In the genomic region with DNA sequence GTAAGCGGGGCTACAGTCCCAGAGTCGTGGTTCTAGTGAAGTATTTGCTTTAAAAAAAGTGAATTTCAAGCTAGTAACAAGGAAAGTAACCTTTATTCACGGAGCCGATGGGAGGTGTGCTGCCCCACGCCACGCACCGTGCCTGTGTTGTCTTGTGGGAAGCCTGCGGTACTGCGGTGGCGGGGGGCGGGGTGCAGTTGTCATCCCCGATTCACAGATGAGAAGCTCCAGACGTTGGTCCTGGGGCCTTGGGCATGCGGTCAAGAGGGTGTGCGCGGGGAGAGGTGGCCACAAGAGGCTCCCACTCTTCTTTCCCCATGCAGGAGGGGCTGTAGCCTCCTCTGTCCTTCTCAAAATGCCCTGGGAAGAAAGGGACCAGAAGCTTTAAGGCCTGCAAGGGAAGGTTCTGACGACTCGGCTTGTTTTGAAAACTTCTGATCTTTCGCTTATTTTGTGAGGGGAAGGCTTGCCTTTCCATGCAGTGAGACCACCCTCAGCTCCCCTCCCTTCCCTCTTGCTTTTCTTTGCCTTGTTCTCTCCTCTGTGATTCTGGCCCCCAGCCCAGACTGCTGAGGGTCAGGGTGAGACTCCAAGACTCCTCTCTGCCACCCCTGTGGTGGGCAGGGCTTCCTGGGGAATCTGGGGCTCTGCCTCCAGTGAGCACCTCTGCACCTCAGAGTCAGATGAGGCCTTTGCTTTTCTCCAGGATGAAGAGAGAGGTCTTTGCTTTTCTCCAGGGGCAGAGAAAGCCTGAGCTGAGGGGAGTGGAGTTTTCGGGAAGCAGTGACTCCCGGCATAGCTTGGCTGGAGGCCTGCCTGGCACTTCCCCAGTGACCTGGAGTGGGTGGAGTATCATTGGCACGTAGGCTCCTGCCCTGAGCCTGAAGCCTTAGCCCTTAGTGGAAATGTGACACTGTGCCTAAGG, we compare ENCODE assay signal across 1 cellular context.
TF ChIP-seq lines count a peak whose summit lies in the region.

No MANE protein-coding gene starts in this region.

TF ChIP-seq in HepG2, 621 proteins besides CTCF, POLR2A, EP300 and RAD21:
- TF ChIP-seq ZNF546 (CRISPR knock-in tag; conservative IDR thresholded peaks at IDR 0.05) (no peak), ZNF263 (CRISPR knock-in tag; IDR thresholded peaks at IDR 0.05) (no peak), FOXA3 (CRISPR knock-in tag; IDR thresholded peaks at IDR 0.05) (no peak), KLF11 (CRISPR knock-in tag; IDR thresholded peaks at IDR 0.05) (no peak), ZNF598 (CRISPR knock-in tag; IDR thresholded peaks at IDR 0.05; ENCODE audit: borderline replicate concordance) (no peak), ISL2 (CRISPR knock-in tag; IDR thresholded peaks at IDR 0.05) (no peak)
- TF ChIP-seq, protein P1, sequence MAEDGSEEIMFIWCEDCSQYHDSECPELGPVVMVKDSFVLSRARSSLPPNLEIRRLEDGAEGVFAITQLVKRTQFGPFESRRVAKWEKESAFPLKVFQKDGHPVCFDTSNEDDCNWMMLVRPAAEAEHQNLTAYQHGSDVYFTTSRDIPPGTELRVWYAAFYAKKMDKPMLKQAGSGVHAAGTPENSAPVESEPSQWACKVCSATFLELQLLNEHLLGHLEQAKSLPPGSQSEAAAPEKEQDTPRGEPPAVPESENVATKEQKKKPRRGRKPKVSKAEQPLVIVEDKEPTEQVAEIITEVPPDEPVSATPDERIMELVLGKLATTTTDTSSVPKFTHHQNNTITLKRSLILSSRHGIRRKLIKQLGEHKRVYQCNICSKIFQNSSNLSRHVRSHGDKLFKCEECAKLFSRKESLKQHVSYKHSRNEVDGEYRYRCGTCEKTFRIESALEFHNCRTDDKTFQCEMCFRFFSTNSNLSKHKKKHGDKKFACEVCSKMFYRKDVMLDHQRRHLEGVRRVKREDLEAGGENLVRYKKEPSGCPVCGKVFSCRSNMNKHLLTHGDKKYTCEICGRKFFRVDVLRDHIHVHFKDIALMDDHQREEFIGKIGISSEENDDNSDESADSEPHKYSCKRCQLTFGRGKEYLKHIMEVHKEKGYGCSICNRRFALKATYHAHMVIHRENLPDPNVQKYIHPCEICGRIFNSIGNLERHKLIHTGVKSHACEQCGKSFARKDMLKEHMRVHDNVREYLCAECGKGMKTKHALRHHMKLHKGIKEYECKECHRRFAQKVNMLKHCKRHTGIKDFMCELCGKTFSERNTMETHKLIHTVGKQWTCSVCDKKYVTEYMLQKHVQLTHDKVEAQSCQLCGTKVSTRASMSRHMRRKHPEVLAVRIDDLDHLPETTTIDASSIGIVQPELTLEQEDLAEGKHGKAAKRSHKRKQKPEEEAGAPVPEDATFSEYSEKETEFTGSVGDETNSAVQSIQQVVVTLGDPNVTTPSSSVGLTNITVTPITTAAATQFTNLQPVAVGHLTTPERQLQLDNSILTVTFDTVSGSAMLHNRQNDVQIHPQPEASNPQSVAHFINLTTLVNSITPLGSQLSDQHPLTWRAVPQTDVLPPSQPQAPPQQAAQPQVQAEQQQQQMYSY (CRISPR knock-in tag; IDR thresholded peaks at IDR 0.05) = no peak
- TF ChIP-seq, protein P2, sequence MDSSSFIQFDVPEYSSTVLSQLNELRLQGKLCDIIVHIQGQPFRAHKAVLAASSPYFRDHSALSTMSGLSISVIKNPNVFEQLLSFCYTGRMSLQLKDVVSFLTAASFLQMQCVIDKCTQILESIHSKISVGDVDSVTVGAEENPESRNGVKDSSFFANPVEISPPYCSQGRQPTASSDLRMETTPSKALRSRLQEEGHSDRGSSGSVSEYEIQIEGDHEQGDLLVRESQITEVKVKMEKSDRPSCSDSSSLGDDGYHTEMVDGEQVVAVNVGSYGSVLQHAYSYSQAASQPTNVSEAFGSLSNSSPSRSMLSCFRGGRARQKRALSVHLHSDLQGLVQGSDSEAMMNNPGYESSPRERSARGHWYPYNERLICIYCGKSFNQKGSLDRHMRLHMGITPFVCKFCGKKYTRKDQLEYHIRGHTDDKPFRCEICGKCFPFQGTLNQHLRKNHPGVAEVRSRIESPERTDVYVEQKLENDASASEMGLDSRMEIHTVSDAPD (CRISPR knock-in tag; IDR thresholded peaks at IDR 0.05) = no peak
- TF ChIP-seq, protein P3, sequence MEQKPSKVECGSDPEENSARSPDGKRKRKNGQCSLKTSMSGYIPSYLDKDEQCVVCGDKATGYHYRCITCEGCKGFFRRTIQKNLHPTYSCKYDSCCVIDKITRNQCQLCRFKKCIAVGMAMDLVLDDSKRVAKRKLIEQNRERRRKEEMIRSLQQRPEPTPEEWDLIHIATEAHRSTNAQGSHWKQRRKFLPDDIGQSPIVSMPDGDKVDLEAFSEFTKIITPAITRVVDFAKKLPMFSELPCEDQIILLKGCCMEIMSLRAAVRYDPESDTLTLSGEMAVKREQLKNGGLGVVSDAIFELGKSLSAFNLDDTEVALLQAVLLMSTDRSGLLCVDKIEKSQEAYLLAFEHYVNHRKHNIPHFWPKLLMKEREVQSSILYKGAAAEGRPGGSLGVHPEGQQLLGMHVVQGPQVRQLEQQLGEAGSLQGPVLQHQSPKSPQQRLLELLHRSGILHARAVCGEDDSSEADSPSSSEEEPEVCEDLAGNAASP (CRISPR knock-in tag; IDR thresholded peaks at IDR 0.05; ENCODE audit: borderline replicate concordance) = no peak
- TF ChIP-seq, protein P4, sequence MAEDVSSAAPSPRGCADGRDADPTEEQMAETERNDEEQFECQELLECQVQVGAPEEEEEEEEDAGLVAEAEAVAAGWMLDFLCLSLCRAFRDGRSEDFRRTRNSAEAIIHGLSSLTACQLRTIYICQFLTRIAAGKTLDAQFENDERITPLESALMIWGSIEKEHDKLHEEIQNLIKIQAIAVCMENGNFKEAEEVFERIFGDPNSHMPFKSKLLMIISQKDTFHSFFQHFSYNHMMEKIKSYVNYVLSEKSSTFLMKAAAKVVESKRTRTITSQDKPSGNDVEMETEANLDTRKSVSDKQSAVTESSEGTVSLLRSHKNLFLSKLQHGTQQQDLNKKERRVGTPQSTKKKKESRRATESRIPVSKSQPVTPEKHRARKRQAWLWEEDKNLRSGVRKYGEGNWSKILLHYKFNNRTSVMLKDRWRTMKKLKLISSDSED (CRISPR knock-in tag; IDR thresholded peaks at IDR 0.05) = no peak
- TF ChIP-seq, protein P5, sequence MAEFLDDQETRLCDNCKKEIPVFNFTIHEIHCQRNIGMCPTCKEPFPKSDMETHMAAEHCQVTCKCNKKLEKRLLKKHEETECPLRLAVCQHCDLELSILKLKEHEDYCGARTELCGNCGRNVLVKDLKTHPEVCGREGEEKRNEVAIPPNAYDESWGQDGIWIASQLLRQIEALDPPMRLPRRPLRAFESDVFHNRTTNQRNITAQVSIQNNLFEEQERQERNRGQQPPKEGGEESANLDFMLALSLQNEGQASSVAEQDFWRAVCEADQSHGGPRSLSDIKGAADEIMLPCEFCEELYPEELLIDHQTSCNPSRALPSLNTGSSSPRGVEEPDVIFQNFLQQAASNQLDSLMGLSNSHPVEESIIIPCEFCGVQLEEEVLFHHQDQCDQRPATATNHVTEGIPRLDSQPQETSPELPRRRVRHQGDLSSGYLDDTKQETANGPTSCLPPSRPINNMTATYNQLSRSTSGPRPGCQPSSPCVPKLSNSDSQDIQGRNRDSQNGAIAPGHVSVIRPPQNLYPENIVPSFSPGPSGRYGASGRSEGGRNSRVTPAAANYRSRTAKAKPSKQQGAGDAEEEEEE (CRISPR knock-in tag; IDR thresholded peaks at IDR 0.05; ENCODE audit: borderline replicate concordance) = no peak
- TF ChIP-seq, protein P6, sequence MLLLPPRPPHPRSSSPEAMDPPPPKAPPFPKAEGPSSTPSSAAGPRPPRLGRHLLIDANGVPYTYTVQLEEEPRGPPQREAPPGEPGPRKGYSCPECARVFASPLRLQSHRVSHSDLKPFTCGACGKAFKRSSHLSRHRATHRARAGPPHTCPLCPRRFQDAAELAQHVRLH (CRISPR knock-in tag; IDR thresholded peaks at IDR 0.05; ENCODE audit: borderline replicate concordance, low read depth) = no peak
TF ChIP-seq in HepG2: peak in this region for 0.
